10 cellular contexts compared by ENCODE assay signal in genomic region chr22:22941831-22942510, GRCh38. TPM values are rescaled to one million over a fixed set of nuclear protein-coding genes. Genes with fewer than 3 reads are reported as not detected.
DNase-seq lines count a peak whose midpoint lies in the region; ATAC-seq, FAIRE-seq and TF ChIP-seq lines count a peak whose summit lies in the region.
"Had no signal": no experiment of that assay in that cellular context is flagged by ENCODE, and none has a peak within 500 bp of the region (broad histone marks: within the 10 kb centered on the region; RNA-seq: fewer than 3 reads in every experiment).

No MANE protein-coding gene starts in this region.

- peaks cover 13% of the 10 kb centered on the region for H3K9me1 ChIP-seq in K562 (ENCODE audit: control insufficient read depth, insufficient read depth, low read length)

- H3K4me1 Mint-ChIP-seq in osteocyte (ENCODE audit: unreplicated experiment) = no peaks in the 10 kb centered on the region
- peaks cover 7% of the 10 kb centered on the region for H3K4me1 Mint-ChIP-seq in activated CD4-positive, alpha-beta T cell treated with anti-CD3 and anti-CD28 coated beads, Interleukin-2, amount 10 ng/mL, durations not matched to agents 24 days and 14 days
- H3K4me1 Mint-ChIP-seq: nephron had no signal

- no peaks in the 10 kb centered on the region for H3K36me3 ChIP-seq in BLaER1 treated with 17β-estradiol and CSF1 and Interleukin-3, amounts not matched to agents 10 nM and 100 nM
- H3K36me3 ChIP-seq in KMS-11 (ENCODE audit: insufficient read depth) = no peaks in the 10 kb centered on the region
- H3K36me3 ChIP-seq in K562 (ENCODE audit: control insufficient read depth, insufficient read depth, low read length) = no peaks in the 10 kb centered on the region

- no TSS peak for BruUV-seq in K562 (replicated peaks; lab: Mats Ljungman, UMichigan)

- H3K27me3 ChIP-seq in BLaER1 treated with 17β-estradiol and CSF1 and Interleukin-3, amounts not matched to agents 10 nM and 100 nM = no peaks in the 10 kb centered on the region
- H3K27me3 ChIP-seq in KMS-11 (ENCODE audit: insufficient read depth, low read depth) (no peaks in the 10 kb centered on the region), K562 (ENCODE audit: control insufficient read depth in 2 of 2, insufficient read depth in 2 of 2, low read length in 2 of 2) (peaks cover 20 to 39% of the 10 kb centered on the region in 2 experiments; a peak in 4 of 5 replicates)

- peak overlapping the region in 6 of 11 experiments; percentile 14 to 72 (median 55); a peak in 10 of 22 replicates for H3K9ac ChIP-seq in BLaER1 treated with 17β-estradiol and CSF1 and Interleukin-3, amounts not matched to agents 10 nM and 100 nM
- H3K9ac ChIP-seq in KMS-11 = no peak overlapping the region; the same call in 1 of the 2 replicates
- H3K9ac ChIP-seq in K562 (ENCODE audit: insufficient read depth in 1 of 2, low read depth in 2 of 2, low read length in 2 of 2) = peak overlapping the region in 1 of 2 experiments; percentile 3; a peak in 1 of 4 replicates
- H3K9ac ChIP-seq: GM23248 had no signal

- no peak for TF ChIP-seq RAD21 in K562 (CRISPR knock-in tag; conservative IDR thresholded peaks at IDR 0.05 in 1 of 2, IDR thresholded peaks at IDR 0.05 in 1 of 2)

- H3K27me3 Mint-ChIP-seq in osteocyte (ENCODE audit: unreplicated experiment) = peaks cover 15% of the 10 kb centered on the region
- H3K27me3 Mint-ChIP-seq in activated CD4-positive, alpha-beta T cell treated with anti-CD3 and anti-CD28 coated beads, Interleukin-2, amount 10 ng/mL, durations not matched to agents 24 days and 14 days = peaks cover 25% of the 10 kb centered on the region

- peak overlapping the region in 10 of 11 experiments; percentile 14 to 99 (median 66); a peak in 17 of 22 replicates for H3K27ac ChIP-seq in BLaER1 treated with 17β-estradiol and CSF1 and Interleukin-3, amounts not matched to agents 10 nM and 100 nM
- H3K27ac ChIP-seq in KMS-11 = peak overlapping the region; percentile 4; the same call in 1 of the 2 replicates
- H3K27ac ChIP-seq in K562 (ENCODE audit: extremely low read depth, low read depth, low read length) = no peak overlapping the region
- H3K27ac ChIP-seq: GM23248 had no signal

- TF ChIP-seq POLR2A in K562 (conservative IDR thresholded peaks at IDR 0.05) = no peak

- no peak for DNase-seq in K562 (ENCODE audit: extremely low read depth in 1 of 4, low spot score in 3 of 4)
- peak; percentile 78 for DNase-seq in osteocyte (ENCODE audit: extremely low spot score, unreplicated experiment)
- no peak for DNase-seq in activated CD4-positive, alpha-beta T cell treated with anti-CD3 and anti-CD28 coated beads, Interleukin-2, amount 10 ng/mL, durations not matched to agents 24 days and 14 days
- no peak for DNase-seq in stimulated activated naive CD4-positive, alpha-beta T cell treated with Interleukin-2 at 50 U/mL for 16 hours (lab: John Stamatoyannopoulos, UW)
- DNase-seq in NCI-H1694 (lab: John Stamatoyannopoulos, UW) = no peak
- no peak for DNase-seq in glomerular visceral epithelial cell (ENCODE audit: extremely low spot score)

- H3K9me3 Mint-ChIP-seq in osteocyte (ENCODE audit: unreplicated experiment) = no peaks in the 10 kb centered on the region
- H3K9me3 Mint-ChIP-seq in activated CD4-positive, alpha-beta T cell treated with anti-CD3 and anti-CD28 coated beads, Interleukin-2, amount 10 ng/mL, durations not matched to agents 24 days and 14 days = no peaks in the 10 kb centered on the region
- H3K9me3 Mint-ChIP-seq: nephron had no signal

- H3K79me2 ChIP-seq in KMS-11 (ENCODE audit: insufficient read depth, low read depth) (no peaks in the 10 kb centered on the region), K562 (ENCODE audit: control insufficient read depth, insufficient read depth, low read length) (no peaks in the 10 kb centered on the region)

- CTCF ChIA-PET in K562 (lab: Yijun Ruan, JAX; ENCODE audit: low intra/inter-chr PET ratio) = interaction anchor here (0.6 to 3.0 kb wide), 12 partner anchors 13 to 340 kb away, joined by 3 to 30 read pairs (median 7); no protein-coding TSS in a partner anchor

- 3% methylated on average over 6 of the region's 6 CpGs for WGBS in K562 (ENCODE audit: insufficient coverage, low coverage, missing lambda C conversion rate)

- no peak for TF ChIP-seq CTCF in KMS-11 (conservative IDR thresholded peaks at IDR 0.05; ENCODE audit: low read depth, low read length)
- TF ChIP-seq CTCF in K562 (IDR thresholded peaks at IDR 0.05 in 2 of 3, conservative IDR thresholded peaks at IDR 0.05 in 1 of 3; ENCODE audit: insufficient read depth in 2 of 3, low read depth in 1 of 3, low read length in 3 of 3) = no peak
- TF ChIP-seq CTCF in osteocyte (IDR thresholded peaks at IDR 0.05) = no peak

- in situ Hi-C loops in K562 (cut with MboI) = loop anchor here (25.0 kb wide), 1 partner anchor 1320 kb away; the partner anchor contains the start of gene SPECC1L

- no peaks in the 10 kb centered on the region for H3K9me3 ChIP-seq in BLaER1 treated with 17β-estradiol and CSF1 and Interleukin-3, amounts not matched to agents 10 nM and 100 nM (replicated peaks in 1 of 11)
- no peaks in the 10 kb centered on the region for H3K9me3 ChIP-seq in K562 (replicated peaks; ENCODE audit: control insufficient read depth, insufficient read depth, low read depth, low read length)

- H3K4me1 ChIP-seq in BLaER1 treated with 17β-estradiol and CSF1 and Interleukin-3, amounts not matched to agents 10 nM and 100 nM = peaks cover 75 to 95% (median 87%) of the 10 kb centered on the region in 10 experiments
- H3K4me1 ChIP-seq in KMS-11 (ENCODE audit: low read depth, poor library complexity, severe bottlenecking) (peaks cover 97% of the 10 kb centered on the region), K562 (replicated peaks in 1 of 2; ENCODE audit: control insufficient read depth in 2 of 2, insufficient read depth in 2 of 2, low read length in 2 of 2) (peaks cover 0 to 3% of the 10 kb centered on the region in 2 experiments; a peak in 1 of 5 replicates)

- intact Hi-C loops in K562 (cut with micrococcal nuclease) = loop anchor here (1.0 to 5.0 kb wide), 4 partner anchors 57 to 480 kb away; no protein-coding TSS in a partner anchor
- intact Hi-C loops in activated CD4-positive, alpha-beta T cell treated with anti-CD3 and anti-CD28 coated beads, Interleukin-2, amount 10 ng/mL, durations not matched to agents 24 days and 14 days (cut with micrococcal nuclease) = loop anchor here (5.0 to 10.0 kb wide), 2 partner anchors 60 to 157 kb away; no protein-coding TSS in a partner anchor

- FAIRE-seq in K562 (lab: Jason Lieb, UNC) = no peak

- H3K36me3 Mint-ChIP-seq in osteocyte (ENCODE audit: unreplicated experiment) = no peaks in the 10 kb centered on the region
- no peaks in the 10 kb centered on the region for H3K36me3 Mint-ChIP-seq in activated CD4-positive, alpha-beta T cell treated with anti-CD3 and anti-CD28 coated beads, Interleukin-2, amount 10 ng/mL, durations not matched to agents 24 days and 14 days (ENCODE audit: low read depth)

- POLR2A ChIA-PET in K562 (lab: Yijun Ruan, JAX) = interaction anchor here (0.5 to 7.7 kb wide), 24 partner anchors 9 to 606 kb away, joined by 3 to 74 read pairs (median 4); no protein-coding TSS in a partner anchor

- H4K20me1 ChIP-seq in BLaER1 treated with 17β-estradiol and CSF1 and Interleukin-3, amounts not matched to agents 10 nM and 100 nM = no peaks in the 10 kb centered on the region
- H4K20me1 ChIP-seq in KMS-11 (ENCODE audit: insufficient read depth) (no peaks in the 10 kb centered on the region), K562 (replicated peaks; ENCODE audit: control insufficient read depth, insufficient read depth, low read length) (peaks cover 45% of the 10 kb centered on the region)

- no peak for TF ChIP-seq EP300 in K562 (IDR thresholded peaks at IDR 0.05; ENCODE audit: low read length)

- ATAC-seq in K562 = no peak; the same call in 1 of the 3 replicates

- H3K4me3 ChIP-seq in BLaER1 treated with 17β-estradiol and CSF1 and Interleukin-3, amounts not matched to agents 10 nM and 100 nM = no peak overlapping the region
- no peak overlapping the region for H3K4me3 ChIP-seq in KMS-11 (IDR thresholded peaks at IDR 0.05; ENCODE audit: insufficient read depth, low read depth, low read length)
- H3K4me3 ChIP-seq in K562 = no peak overlapping the region
- H3K4me3 ChIP-seq: GM23248 had no signal

- no peak overlapping the region for H3K27ac Mint-ChIP-seq in osteocyte (ENCODE audit: unreplicated experiment)
- no peak overlapping the region for H3K27ac Mint-ChIP-seq in activated CD4-positive, alpha-beta T cell treated with anti-CD3 and anti-CD28 coated beads, Interleukin-2, amount 10 ng/mL, durations not matched to agents 24 days and 14 days
- H3K27ac Mint-ChIP-seq: nephron had no signal

- H2AFZ ChIP-seq in KMS-11 (ENCODE audit: low read depth) = no peak overlapping the region
- no peak overlapping the region for H2AFZ ChIP-seq in K562 (ENCODE audit: low read depth, low read length)
- H2AFZ ChIP-seq: GM23248 had no signal

- no peak overlapping the region for H3K4me3 Mint-ChIP-seq in osteocyte (ENCODE audit: unreplicated experiment)
- H3K4me3 Mint-ChIP-seq in activated CD4-positive, alpha-beta T cell treated with anti-CD3 and anti-CD28 coated beads, Interleukin-2, amount 10 ng/mL, durations not matched to agents 24 days and 14 days = no peak overlapping the region
- H3K4me3 Mint-ChIP-seq: nephron had no signal

- peak overlapping the region; percentile 52 to 99 (median 84); a peak in 21 of 22 replicates for H3K4me2 ChIP-seq in BLaER1 treated with 17β-estradiol and CSF1 and Interleukin-3, amounts not matched to agents 10 nM and 100 nM
- H3K4me2 ChIP-seq in KMS-11 (peak overlapping the region; percentile 17; the same call in 1 of the 2 replicates), K562 (ENCODE audit: insufficient read depth, low read length) (no peak overlapping the region)

RNA-seq across cellular contexts. Expression of gene IGLL5, which starts 54.4 kb away (rescaled TPM):
- not detected in 2 replicates for total RNA-seq in K562 (2011; cell fraction: chromatin; rRNA removed; ENCODE audit: low replicate concordance)
- total RNA-seq in K562 (2011; cell fraction: nucleolus; rRNA removed) = not detected in 2 replicates
- total RNA-seq in K562 (2011; cell fraction: nucleoplasm; rRNA removed) = not detected in 2 replicates
- total RNA-seq in K562 (2014; rRNA removed) (not detected in 2 replicates), K562 (2014; rRNA removed; fragmentation: Illumina TruSeq; extraction: Trizol) (not detected in 2 replicates), K562 (2015; rRNA removed; fragmentation: Illumina TruSeq; extraction: Trizol) (not detected in 2 replicates), K562 (2021) (not detected in 2 replicates), osteocyte (not detected in 2 replicates)
- polyA plus RNA-seq in K562 (2011; rRNA removed) (not detected in 2 replicates), K562 (2014; fragmentation: Illumina TruSeq; extraction: Trizol) (not detected in 2 replicates), K562 (2014; fragmentation: Nextera tagmentation; extraction: Ambion mirVana) (not detected), K562 (2014; rRNA removed) (not detected in 2 replicates)
- polyA plus RNA-seq in K562 (2011; cell fraction: cytosol; rRNA removed) = not detected in 2 replicates
- not detected in 2 replicates for polyA plus RNA-seq in K562 (2011; cell fraction: nucleus; rRNA removed)
- not detected in 2 replicates for polyA plus RNA-seq in K562 (2012)
- polyA minus RNA-seq in K562 (2011; rRNA and poly(A)+ RNA removed) = not detected in 2 replicates
- polyA minus RNA-seq in K562 (2011; cell fraction: cytosol; rRNA and poly(A)+ RNA removed) = not detected in 2 replicates
- not detected in 2 replicates for polyA minus RNA-seq in K562 (2011; cell fraction: nucleus; rRNA and poly(A)+ RNA removed)
- not detected in 2 replicates for total RNA-seq in activated CD4-positive, alpha-beta T cell treated with anti-CD3 and anti-CD28 coated beads, Interleukin-2, amount 10 ng/mL, durations not matched to agents 24 days and 14 days
- total RNA-seq: GM23248 had no signal
- polyA plus RNA-seq: GM23248 had no signal
